In genomic region chr2:82748653-82749052, GRCh38 we compare ENCODE assay signal across 15 cellular contexts.
DNase-seq lines count a peak whose midpoint lies in the region; ATAC-seq and TF ChIP-seq lines count a peak whose summit lies in the region.
"Had no signal": no experiment of that assay in that cellular context is flagged by ENCODE, and none has a peak within 500 bp of the region (broad histone marks: within the 10 kb centered on the region; RNA-seq: fewer than 3 reads in every experiment).

No MANE protein-coding gene starts in this region.

- no peak for TF ChIP-seq CTCF in choroid plexus epithelial cell (conservative IDR thresholded peaks at IDR 0.05; ENCODE audit: low read depth, low read length)
- TF ChIP-seq CTCF in type B pancreatic cell (conservative IDR thresholded peaks at IDR 0.05): no peak

- peak; percentile 7 for DNase-seq in M059J (ENCODE audit: low read depth)
- peak; percentile 13 for DNase-seq in choroid plexus epithelial cell (ENCODE audit: low read depth)
- peak; percentile 6 for DNase-seq in iris pigment epithelial cell (ENCODE audit: low read depth)
- DNase-seq in stimulated activated CD4-positive, alpha-beta T cell treated with anti-CD3 and anti-CD28 coated beads, Interleukin-4, amount 100 ng/mL, for 1 hour: no peak
- DNase-seq in type B pancreatic cell (ENCODE audit: extremely low spot score, unreplicated experiment): no peak
- DNase-seq: CD8-positive, alpha-beta T cell; COR-L47; DMS153; DMS79 treated with DMSO at 0.1 percent for 48 hours; GF-D8; GOT3; H9 had no signal

- H3K9me3 Mint-ChIP-seq in type B pancreatic cell: peaks cover 11% of the 10 kb centered on the region

- no peak overlapping the region for H3K27ac Mint-ChIP-seq in type B pancreatic cell
- H3K27ac Mint-ChIP-seq: CD14-positive monocyte; CD8-positive, alpha-beta T cell; H9 had no signal

- no peak for ATAC-seq in HG02610 (IDR thresholded peaks at IDR 0.05; ENCODE audit: unreplicated experiment)
- ATAC-seq: CD8-positive, alpha-beta T cell; HepG2 had no signal

- H3K4me3 ChIP-seq in choroid plexus epithelial cell (ENCODE audit: low read depth, low read length): no peak overlapping the region

- no peaks in the 10 kb centered on the region for H3K4me1 Mint-ChIP-seq in type B pancreatic cell (ENCODE audit: unreplicated experiment)
- H3K4me1 Mint-ChIP-seq: CD14-positive monocyte, H9 had no signal

- no peaks in the 10 kb centered on the region for H3K27me3 Mint-ChIP-seq in type B pancreatic cell

- H3K4me3 Mint-ChIP-seq in type B pancreatic cell: no peak overlapping the region
- H3K4me3 Mint-ChIP-seq: CD14-positive monocyte; CD8-positive, alpha-beta T cell; H9 had no signal

- no peaks in the 10 kb centered on the region for H3K36me3 Mint-ChIP-seq in type B pancreatic cell
- H3K36me3 Mint-ChIP-seq: CD14-positive monocyte; CD8-positive, alpha-beta T cell had no signal

Comparison
In these comparisons a context has a peak if more than half of its experiments do, and no peak if none do; other contexts are left out.
1. DNase-seq: peak in M059J (single experiment), choroid plexus epithelial cell (single experiment) and iris pigment epithelial cell (single experiment); none in stimulated activated CD4-positive, alpha-beta T cell treated with anti-CD3 and anti-CD28 coated beads, Interleukin-4, amount 100 ng/mL, for 1 hour (single experiment) and type B pancreatic cell (single experiment).